Comparison of ENCODE assay signal across 27 cellular contexts in genomic region chr4:146445198-146446150, GRCh38.
"Had no signal": no experiment of that assay in that cellular context is flagged by ENCODE, and none has a peak within 500 bp of the region (broad histone marks: within the 10 kb centered on the region; RNA-seq: fewer than 3 reads in every experiment).

No MANE protein-coding gene starts in this region.

- H3K9me3 Mint-ChIP-seq: memory B cell, natural killer cell had no signal

- H3K36me3 Mint-ChIP-seq: natural killer cell had no signal

- H3K4me1 ChIP-seq: colonic mucosa, esophagus muscularis mucosa, gastroesophageal sphincter, prostate gland, right atrium auricular region, suprapubic skin, transverse colon, upper lobe of right lung, uterus had no signal

- H3K9me3 ChIP-seq: colonic mucosa, esophagus muscularis mucosa, gastroesophageal sphincter, heart right ventricle, prostate gland, right atrium auricular region, suprapubic skin, transverse colon, upper lobe of right lung, uterus had no signal

- FAIRE-seq: endothelial cell of umbilical vein, islet of Langerhans had no signal

- DNase-seq: colonic mucosa; effector CD8-positive, alpha-beta T cell; endodermal cell; foreskin keratinocyte; heart right ventricle; hippocampal formation; left colon; left ventricle myocardium superior; natural killer cell; spleen; stimulated activated CD4-positive, alpha-beta T cell treated with anti-CD3 and anti-CD28 coated beads, Interleukin-4, amount 100 ng/mL, for 4 hours; stimulated activated naive CD8-positive, alpha-beta T cell treated with anti-CD3 and anti-CD28 coated beads, Interleukin-15, amount 100 ng/mL, for 72 hours; transverse colon; upper lobe of right lung; uterus had no signal

- H3K27me3 ChIP-seq: colonic mucosa, esophagus muscularis mucosa, foreskin keratinocyte, gastroesophageal sphincter, heart right ventricle, right atrium auricular region, spleen, suprapubic skin, transverse colon, upper lobe of right lung, uterus had no signal

- H3K27me3 Mint-ChIP-seq: dendritic cell treated with granulocyte-macrophage colony-stimulating factor and Interleukin-4, amounts not matched to agents 40 ng/mL and 50 ng/mL, for 4 days; memory B cell; stimulated activated memory B cell treated with anti-CD40 and anti-IgM and Interleukin-4, amounts not matched to agents 10 μg/mL and 1 μg/mL and 100 μg/mL, for 72 hours; stimulated activated naive CD8-positive, alpha-beta T cell treated with anti-CD3 and anti-CD28 coated beads, Interleukin-15, amount 100 ng/mL, for 72 hours had no signal

- H3K27ac Mint-ChIP-seq: dendritic cell treated with granulocyte-macrophage colony-stimulating factor and Interleukin-4, amounts not matched to agents 40 ng/mL and 50 ng/mL, for 4 days; endodermal cell; memory B cell; natural killer cell; stimulated activated memory B cell treated with anti-CD40 and anti-IgM and Interleukin-4, amounts not matched to agents 10 μg/mL and 1 μg/mL and 100 μg/mL, for 72 hours had no signal

- ATAC-seq: foreskin keratinocyte; gastroesophageal sphincter; heart right ventricle; left colon; left ventricle myocardium superior; natural killer cell; stimulated activated memory B cell treated with anti-CD40 and anti-IgM and Interleukin-4, amounts not matched to agents 10 μg/mL and 1 μg/mL and 100 μg/mL, for 72 hours; stimulated activated naive CD8-positive, alpha-beta T cell treated with anti-CD3 and anti-CD28 coated beads, Interleukin-15, amount 100 ng/mL, for 72 hours; upper lobe of right lung had no signal

- H3K4me1 Mint-ChIP-seq: endodermal cell had no signal

- H3K4me3 ChIP-seq: colonic mucosa, esophagus muscularis mucosa, gastroesophageal sphincter, heart right ventricle, lung, prostate gland, right atrium auricular region, skin epidermis, spleen, suprapubic skin, transverse colon, upper lobe of right lung, uterus had no signal

- H3K4me3 Mint-ChIP-seq: dendritic cell treated with granulocyte-macrophage colony-stimulating factor and Interleukin-4, amounts not matched to agents 40 ng/mL and 50 ng/mL, for 4 days; endodermal cell; memory B cell; natural killer cell; stimulated activated memory B cell treated with anti-CD40 and anti-IgM and Interleukin-4, amounts not matched to agents 10 μg/mL and 1 μg/mL and 100 μg/mL, for 72 hours; stimulated activated naive CD8-positive, alpha-beta T cell treated with anti-CD3 and anti-CD28 coated beads, Interleukin-15, amount 100 ng/mL, for 72 hours had no signal

- H3K36me3 ChIP-seq: colonic mucosa, right atrium auricular region, transverse colon, upper lobe of right lung, uterus had no signal

- H3K27ac ChIP-seq: colonic mucosa, esophagus muscularis mucosa, foreskin keratinocyte, gastroesophageal sphincter, heart right ventricle, prostate gland, right atrium auricular region, skin epidermis, spleen, suprapubic skin, transverse colon, upper lobe of right lung, uterus had no signal
